Comparison of ENCODE assay signal across 12 cellular contexts in the genomic region with DNA sequence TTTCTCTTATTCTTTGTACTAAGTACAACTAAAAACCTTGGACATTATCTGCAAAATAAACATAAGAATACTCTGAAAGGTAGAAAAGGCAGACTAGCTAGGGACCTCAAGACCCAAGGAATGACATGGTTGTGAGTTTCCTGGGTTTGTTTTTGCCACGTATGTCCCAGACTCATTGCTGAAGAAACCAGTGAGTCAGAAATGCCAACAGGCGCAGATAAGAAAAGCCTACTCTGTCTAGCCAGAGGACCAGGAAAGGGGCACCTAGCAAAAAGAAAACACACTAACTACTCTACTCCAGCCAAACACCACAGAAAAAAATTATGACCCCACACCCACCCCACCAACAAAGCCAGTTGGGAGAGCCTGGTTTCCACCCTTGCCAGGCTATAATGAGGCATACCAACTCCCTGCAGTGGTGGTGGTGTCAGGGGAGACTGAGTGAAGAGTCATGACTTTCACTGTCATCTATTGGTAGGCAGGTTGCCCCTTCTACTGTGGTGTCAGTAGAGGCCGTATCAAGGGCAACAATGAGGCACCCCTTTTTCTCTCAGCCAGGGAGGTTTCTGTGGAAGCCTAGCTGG. TPM values are rescaled to one million over a fixed set of nuclear protein-coding genes. Genes with fewer than 3 reads are reported as not detected.
DNase-seq lines count a peak whose midpoint lies in the region; ATAC-seq, FAIRE-seq and TF ChIP-seq lines count a peak whose summit lies in the region.
"Had no signal": no experiment of that assay in that cellular context is flagged by ENCODE, and none has a peak within 500 bp of the region (broad histone marks: within the 10 kb centered on the region; RNA-seq: fewer than 3 reads in every experiment).

No MANE protein-coding gene starts in this region.

- BruUV-seq in mammary epithelial cell (replicated peaks; lab: Mats Ljungman, UMichigan), result no TSS peak

- dilution Hi-C loops in mammary epithelial cell (cut with HindIII; ENCODE audit: low sequenced_read_pairs), result no loop called here

- no peak overlapping the region for H3K4me2 ChIP-seq in mammary epithelial cell (ENCODE audit: insufficient read depth, low read depth, low read length)

- no peaks in the 10 kb centered on the region for H3K27me3 ChIP-seq in CD8-positive, alpha-beta T cell (ENCODE audit: insufficient read depth, low read length)
- H3K27me3 ChIP-seq in mammary epithelial cell (ENCODE audit: insufficient read depth, low read length), result no peaks in the 10 kb centered on the region
- H3K27me3 ChIP-seq: colonic mucosa had no signal

- in situ Hi-C loops in mammary epithelial cell (cut with MboI; ENCODE audit: low sequenced_read_pairs in 2 of 2), result no loop called here

- H3K4me3 Mint-ChIP-seq in CD8-positive, alpha-beta T cell, result no peak overlapping the region

- WGBS in mammary epithelial cell (ENCODE audit: low coverage, missing lambda C conversion rate), result 69% methylated on average over 3 of the region's 3 CpGs

- H2AFZ ChIP-seq in mammary epithelial cell (ENCODE audit: low read depth, low read length), result no peak overlapping the region

- H3K79me2 ChIP-seq in mammary epithelial cell (ENCODE audit: insufficient read depth, low read length), result no peaks in the 10 kb centered on the region

- FAIRE-seq in RCC 7860 (lab: Jason Lieb, UNC), result no peak

- ATAC-seq in CD8-positive, alpha-beta T cell, result no peak
- no peak for ATAC-seq in GM18517 (IDR thresholded peaks at IDR 0.05; ENCODE audit: unreplicated experiment)
- ATAC-seq: SK-N-SH treated with all-trans-retinoic acid at 6 μM for 48 hours had no signal

- H3K27me3 Mint-ChIP-seq in CD8-positive, alpha-beta T cell (ENCODE audit: low read depth), result no peaks in the 10 kb centered on the region

- H3K9me3 ChIP-seq in CD8-positive, alpha-beta T cell (ENCODE audit: low read length), result no peaks in the 10 kb centered on the region
- H3K9me3 ChIP-seq in mammary epithelial cell (replicated peaks; ENCODE audit: insufficient read depth, low read length), result peaks cover 3% of the 10 kb centered on the region
- H3K9me3 ChIP-seq: colonic mucosa had no signal

- CTCF ChIA-PET in CD8-positive, alpha-beta T cell (lab: Charles Lee), result interaction anchor here (3.0 to 6.9 kb wide), 2 partner anchors 11 to 21 kb away, joined by 9 to 33 read pairs; no protein-coding TSS in a partner anchor
- CTCF ChIA-PET in mammary epithelial cell (lab: Charles Lee; ENCODE audit: low non-redundant PET), result no interaction called here

- intact Hi-C loops in CD8-positive, alpha-beta T cell (cut with DNase I, micrococcal nuclease), result no loop called here
- intact Hi-C loops in mammary epithelial cell (cut with micrococcal nuclease), result no loop called here

- peak overlapping the region; percentile 20 for H3K27ac Mint-ChIP-seq in CD8-positive, alpha-beta T cell

- no peak overlapping the region for H3K4me3 ChIP-seq in CD8-positive, alpha-beta T cell (ENCODE audit: low read depth, low read length)
- no peak overlapping the region for H3K4me3 ChIP-seq in mammary epithelial cell (replicated peaks in 1 of 3; ENCODE audit: insufficient read depth in 1 of 3, low read depth in 2 of 3, low read length in 3 of 3)
- H3K4me3 ChIP-seq: colonic mucosa had no signal

- H4K20me1 ChIP-seq in mammary epithelial cell (ENCODE audit: insufficient read depth, low read length), result no peaks in the 10 kb centered on the region

- H3K36me3 ChIP-seq in CD8-positive, alpha-beta T cell (ENCODE audit: insufficient read depth, low read length), result peaks cover 3% of the 10 kb centered on the region
- H3K36me3 ChIP-seq in mammary epithelial cell (ENCODE audit: insufficient read depth, low read length), result no peaks in the 10 kb centered on the region
- H3K36me3 ChIP-seq: colonic mucosa had no signal

- TF ChIP-seq CTCF in CD8-positive, alpha-beta T cell (IDR thresholded peaks at IDR 0.05), result no peak
- no peak for TF ChIP-seq CTCF in mammary epithelial cell (conservative IDR thresholded peaks at IDR 0.05 in 1 of 2, IDR thresholded peaks at IDR 0.05 in 1 of 2; ENCODE audit: extremely low read depth in 1 of 2, insufficient read depth in 1 of 2, low read depth in 1 of 2, low read length in 2 of 2)

- POLR2A ChIA-PET in CD8-positive, alpha-beta T cell (lab: Charles Lee), result interaction anchor here (0.6 kb wide), 1 partner anchor 8 kb away, joined by 3 read pairs; no protein-coding TSS in a partner anchor

- H3K9ac ChIP-seq in mammary epithelial cell (ENCODE audit: insufficient read depth, low read length), result no peak overlapping the region

- H3K36me3 Mint-ChIP-seq in CD8-positive, alpha-beta T cell, result peaks cover 61% of the 10 kb centered on the region

- H3K4me1 Mint-ChIP-seq in CD8-positive, alpha-beta T cell (ENCODE audit: low read depth), result peaks cover 51% of the 10 kb centered on the region

- H3K27ac ChIP-seq in CD8-positive, alpha-beta T cell (ENCODE audit: low read depth, low read length), result no peak overlapping the region
- peak overlapping the region; percentile 17 for H3K27ac ChIP-seq in mammary epithelial cell (ENCODE audit: insufficient read depth, low read depth, low read length)
- H3K27ac ChIP-seq: colonic mucosa had no signal

- no peak for DNase-seq in CD8-positive, alpha-beta T cell
- peak; percentile 65 for DNase-seq in RCC 7860 (ENCODE audit: low spot score)
- DNase-seq in mammary epithelial cell, result peak; percentile 65
- peak; percentile 18 for DNase-seq in myocyte (ENCODE audit: low read depth)
- no peak for DNase-seq in DMS153 treated with DMSO at 0.1 percent for 48 hours (lab: John Stamatoyannopoulos, UW; ENCODE audit: unreplicated experiment)
- DNase-seq in NCI-H524 treated with DMSO at 0.1 percent for 48 hours (lab: John Stamatoyannopoulos, UW), result no peak
- no peak for DNase-seq in NCI-H510A treated with DMSO at 0.1 percent for 48 hours (lab: John Stamatoyannopoulos, UW)
- DNase-seq: colonic mucosa, NCI-H1092 treated with DMSO at 0.1 percent for 48 hours, NCI-H82 had no signal

- no peaks in the 10 kb centered on the region for H3K9me3 Mint-ChIP-seq in CD8-positive, alpha-beta T cell

- H3K4me1 ChIP-seq in CD8-positive, alpha-beta T cell (ENCODE audit: insufficient read depth, low read length), result no peaks in the 10 kb centered on the region
- H3K4me1 ChIP-seq in mammary epithelial cell (ENCODE audit: insufficient read depth, low read length), result no peaks in the 10 kb centered on the region
- H3K4me1 ChIP-seq: colonic mucosa had no signal

RNA-seq across cellular contexts. Expression of gene MTMR1, which starts 10.9 kb away (rescaled TPM):
- 10 to 100 TPM; 32.0 to 32.4 TPM for total RNA-seq in CD8-positive, alpha-beta T cell
- total RNA-seq in mammary epithelial cell (10 to 100 TPM; 17.5 to 26.3 TPM), myocyte (42.3 and 64.4 TPM in 2 replicates)
- 15.2 TPM for polyA plus RNA-seq in mammary epithelial cell
- 10.4 TPM for polyA minus RNA-seq in mammary epithelial cell
- polyA plus RNA-seq in myocyte (2012), result 12.6 TPM

Comparison
In these comparisons a context has a peak if more than half of its experiments do, and no peak if none do; other contexts are left out.
1. DNase-seq: peak in RCC 7860 (single experiment), mammary epithelial cell (single experiment) and myocyte (single experiment); none in CD8-positive, alpha-beta T cell (0 of 7), DMS153 treated with DMSO at 0.1 percent for 48 hours (single experiment), NCI-H524 treated with DMSO at 0.1 percent for 48 hours (single experiment) and NCI-H510A treated with DMSO at 0.1 percent for 48 hours (single experiment).